Comparison of ENCODE assay signal across 8 cellular contexts in the genomic region with DNA sequence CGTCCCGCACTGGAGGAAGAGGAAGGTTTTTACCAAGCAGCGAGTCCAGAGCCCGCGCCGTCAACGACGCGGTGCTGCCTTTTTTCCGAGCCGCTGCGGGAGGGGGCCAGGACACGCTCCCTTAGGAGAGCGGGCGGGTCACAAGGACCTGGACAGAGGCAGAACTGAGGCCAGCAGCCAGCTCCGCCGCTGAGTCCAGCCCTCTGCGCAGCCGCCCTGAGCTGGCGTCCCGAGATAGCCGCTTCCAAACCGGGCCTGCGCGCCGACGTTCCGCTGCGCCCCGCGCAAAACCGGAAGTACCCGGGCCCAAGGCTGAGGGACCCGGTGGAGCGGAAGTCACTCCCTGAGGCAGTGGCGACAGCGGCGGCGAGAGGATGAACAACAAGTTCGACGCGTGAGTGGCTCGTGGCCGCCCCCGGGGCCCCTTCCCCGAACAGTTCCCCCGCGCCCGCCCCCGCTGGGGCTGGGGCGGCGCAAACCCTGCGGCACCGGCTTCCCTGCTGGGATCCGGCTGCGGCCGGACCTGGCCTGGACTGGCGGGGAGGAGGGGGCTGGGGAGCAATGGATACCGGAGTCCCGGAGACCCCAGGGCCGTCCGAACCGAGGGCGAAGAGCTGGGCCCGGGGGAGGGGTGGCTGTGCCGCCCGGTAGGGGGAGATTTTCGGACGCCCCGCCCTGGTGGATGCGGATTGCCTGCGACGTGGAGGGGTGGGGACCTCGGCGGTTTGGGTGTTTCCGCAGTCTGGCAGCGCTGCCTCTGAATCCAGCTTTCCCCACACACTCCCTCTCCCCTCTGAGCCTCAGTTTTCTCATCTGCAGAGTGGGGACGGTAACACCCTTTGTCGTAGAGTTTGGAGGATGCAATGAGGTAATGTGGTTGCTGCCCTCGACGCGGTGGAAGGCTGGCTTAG. TPM values are rescaled to one million over a fixed set of nuclear protein-coding genes. Genes with fewer than 3 reads are reported as not detected.
A peak's percentile ranks its signal among the peaks of the same experiment; 100 is the strongest.
DNase-seq lines count a peak whose midpoint lies in the region; ATAC-seq and TF ChIP-seq lines count a peak whose summit lies in the region.

A gene with protein sequence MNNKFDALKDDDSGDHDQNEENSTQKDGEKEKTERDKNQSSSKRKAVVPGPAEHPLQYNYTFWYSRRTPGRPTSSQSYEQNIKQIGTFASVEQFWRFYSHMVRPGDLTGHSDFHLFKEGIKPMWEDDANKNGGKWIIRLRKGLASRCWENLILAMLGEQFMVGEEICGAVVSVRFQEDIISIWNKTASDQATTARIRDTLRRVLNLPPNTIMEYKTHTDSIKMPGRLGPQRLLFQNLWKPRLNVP (plus strand): TSS at position 339 of the 911 bp plus-strand sequence. CDS start 36 bp downstream, at position 375.
A gene (minus strand): TSS at position 207 of the 911 bp plus-strand sequence. CDS start 675 bp downstream, outside the sequence.

- peaks cover 36% of the 10 kb centered on the region for H3K36me3 Mint-ChIP-seq in WTC11

- H3K9me3 Mint-ChIP-seq in WTC11, result peaks cover 10% of the 10 kb centered on the region

- H3K4me3 Mint-ChIP-seq in WTC11, result peak within 1 kb of the TSS; percentile 95

- peak; percentile 35 for TF ChIP-seq CTCF in AG09309 (IDR thresholded peaks at IDR 0.05; ENCODE audit: control insufficient read depth, insufficient read depth, low read depth, low read length, missing control alignments)
- no peak for TF ChIP-seq CTCF in WTC11 (IDR thresholded peaks at IDR 0.05)
- peak; percentile 33 for TF ChIP-seq CTCF in cardiac fibroblast (IDR thresholded peaks at IDR 0.05; ENCODE audit: low read depth, low read length)

- peaks cover 13% of the 10 kb centered on the region for H3K4me1 Mint-ChIP-seq in WTC11

- peaks cover 3% of the 10 kb centered on the region for H3K27me3 Mint-ChIP-seq in WTC11 (ENCODE audit: low read depth)

- H3K27ac Mint-ChIP-seq in WTC11, result peak within 1 kb of the TSS; percentile 95

- H3K4me3 ChIP-seq in AG09309 (ENCODE audit: control insufficient read depth, low read depth, low read length) (peak within 1 kb of the TSS; percentile 94), cardiac fibroblast (replicated peaks in 1 of 2; ENCODE audit: low read depth in 2 of 2, low read length in 2 of 2) (peak within 1 kb of the TSS; percentile 86 to 87)

- ATAC-seq in GM18909 (IDR thresholded peaks at IDR 0.05; ENCODE audit: poor library complexity, unreplicated experiment) (peak; percentile 91), HG03159 (IDR thresholded peaks at IDR 0.05; ENCODE audit: unreplicated experiment) (peak; percentile 92), WTC11 (peak; percentile 94)

- DNase-seq in AG09309 (ENCODE audit: low read depth) (peak; percentile 61), NCI-H2227 (lab: John Stamatoyannopoulos, UW; ENCODE audit: unreplicated experiment) (peak; percentile 97), WTC11 (ENCODE audit: low spot score) (peak; percentile 94), cardiac fibroblast (ENCODE audit: low read depth in 2 of 2) (peak; percentile 92 to 96), inferior parietal cortex (ENCODE audit: extremely low spot score) (peak; percentile 94)
- peak; percentile 86 to 90 for DNase-seq in stimulated activated CD4-positive, alpha-beta T cell treated with anti-CD3 and anti-CD28 coated beads, Interleukin-12 subunit alpha, Interleukin-12 subunit beta, amount 100 ng/mL, for 24 hours (ENCODE audit: low read depth in 2 of 2)

- CTCF ChIA-PET in WTC11 (lab: Charles Lee), result interaction anchor here (0.6 to 1.5 kb wide), 4 partner anchors 13 to 689 kb away, joined by 3 to 10 read pairs (median 4); no protein-coding TSS in a partner anchor

- POLR2A ChIA-PET in WTC11 (lab: Charles Lee), result interaction anchor here (0.6 to 1.4 kb wide), 4 partner anchors 11 to 48 kb away, joined by 3 to 6 read pairs (median 3); a partner anchor contains a TSS

TF ChIP-seq in WTC11, 78 proteins besides CTCF, POLR2A, EP300 and RAD21 (continues in another document):
- peak; percentile 74; the same call in 1 of the 2 replicates for TF ChIP-seq ZNF138 (CRISPR knock-in tag; conservative IDR thresholded peaks at IDR 0.05)
- 0 out of 2 replicates have a peak, but pooled peaks have one; percentile 5 for TF ChIP-seq ZNF219 (CRISPR knock-in tag; IDR thresholded peaks at IDR 0.05; ENCODE audit: borderline replicate concordance)
- TF ChIP-seq, protein P1, sequence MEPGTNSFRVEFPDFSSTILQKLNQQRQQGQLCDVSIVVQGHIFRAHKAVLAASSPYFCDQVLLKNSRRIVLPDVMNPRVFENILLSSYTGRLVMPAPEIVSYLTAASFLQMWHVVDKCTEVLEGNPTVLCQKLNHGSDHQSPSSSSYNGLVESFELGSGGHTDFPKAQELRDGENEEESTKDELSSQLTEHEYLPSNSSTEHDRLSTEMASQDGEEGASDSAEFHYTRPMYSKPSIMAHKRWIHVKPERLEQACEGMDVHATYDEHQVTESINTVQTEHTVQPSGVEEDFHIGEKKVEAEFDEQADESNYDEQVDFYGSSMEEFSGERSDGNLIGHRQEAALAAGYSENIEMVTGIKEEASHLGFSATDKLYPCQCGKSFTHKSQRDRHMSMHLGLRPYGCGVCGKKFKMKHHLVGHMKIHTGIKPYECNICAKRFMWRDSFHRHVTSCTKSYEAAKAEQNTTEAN (CRISPR knock-in tag; IDR thresholded peaks at IDR 0.05), result peak; percentile 88
- TF ChIP-seq NFE2L1 (CRISPR knock-in tag; IDR thresholded peaks at IDR 0.05), result no peak; the same call in 1 of the 2 replicates
- peak; percentile 62; the same call in 1 of the 2 replicates for TF ChIP-seq MYBL2 (CRISPR knock-in tag; IDR thresholded peaks at IDR 0.05)
- no peak for TF ChIP-seq ZNF317 (CRISPR knock-in tag; IDR thresholded peaks at IDR 0.05; ENCODE audit: borderline replicate concordance, low read depth)
- no peak for TF ChIP-seq JAZF1 (CRISPR knock-in tag; IDR thresholded peaks at IDR 0.05)
- TF ChIP-seq SMAD3 (CRISPR knock-in tag; IDR thresholded peaks at IDR 0.05; ENCODE audit: borderline replicate concordance), result peak; percentile 62; the same call in 1 of the 2 replicates
- TF ChIP-seq TP53 (CRISPR knock-in tag; IDR thresholded peaks at IDR 0.05), result peak; percentile 74; the same call in 1 of the 2 replicates
- no peak for TF ChIP-seq ZNF396 (CRISPR knock-in tag; IDR thresholded peaks at IDR 0.05; ENCODE audit: borderline replicate concordance)
- TF ChIP-seq, protein P2, sequence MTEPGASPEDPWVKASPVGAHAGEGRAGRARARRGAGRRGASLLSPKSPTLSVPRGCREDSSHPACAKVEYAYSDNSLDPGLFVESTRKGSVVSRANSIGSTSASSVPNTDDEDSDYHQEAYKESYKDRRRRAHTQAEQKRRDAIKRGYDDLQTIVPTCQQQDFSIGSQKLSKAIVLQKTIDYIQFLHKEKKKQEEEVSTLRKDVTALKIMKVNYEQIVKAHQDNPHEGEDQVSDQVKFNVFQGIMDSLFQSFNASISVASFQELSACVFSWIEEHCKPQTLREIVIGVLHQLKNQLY (CRISPR knock-in tag; IDR thresholded peaks at IDR 0.05), result 0 out of 2 replicates have a peak, but pooled peaks have one; percentile 80
- peak; percentile 87 for TF ChIP-seq ZBTB21 (CRISPR knock-in tag; IDR thresholded peaks at IDR 0.05; ENCODE audit: borderline replicate concordance)
- TF ChIP-seq, protein P3, sequence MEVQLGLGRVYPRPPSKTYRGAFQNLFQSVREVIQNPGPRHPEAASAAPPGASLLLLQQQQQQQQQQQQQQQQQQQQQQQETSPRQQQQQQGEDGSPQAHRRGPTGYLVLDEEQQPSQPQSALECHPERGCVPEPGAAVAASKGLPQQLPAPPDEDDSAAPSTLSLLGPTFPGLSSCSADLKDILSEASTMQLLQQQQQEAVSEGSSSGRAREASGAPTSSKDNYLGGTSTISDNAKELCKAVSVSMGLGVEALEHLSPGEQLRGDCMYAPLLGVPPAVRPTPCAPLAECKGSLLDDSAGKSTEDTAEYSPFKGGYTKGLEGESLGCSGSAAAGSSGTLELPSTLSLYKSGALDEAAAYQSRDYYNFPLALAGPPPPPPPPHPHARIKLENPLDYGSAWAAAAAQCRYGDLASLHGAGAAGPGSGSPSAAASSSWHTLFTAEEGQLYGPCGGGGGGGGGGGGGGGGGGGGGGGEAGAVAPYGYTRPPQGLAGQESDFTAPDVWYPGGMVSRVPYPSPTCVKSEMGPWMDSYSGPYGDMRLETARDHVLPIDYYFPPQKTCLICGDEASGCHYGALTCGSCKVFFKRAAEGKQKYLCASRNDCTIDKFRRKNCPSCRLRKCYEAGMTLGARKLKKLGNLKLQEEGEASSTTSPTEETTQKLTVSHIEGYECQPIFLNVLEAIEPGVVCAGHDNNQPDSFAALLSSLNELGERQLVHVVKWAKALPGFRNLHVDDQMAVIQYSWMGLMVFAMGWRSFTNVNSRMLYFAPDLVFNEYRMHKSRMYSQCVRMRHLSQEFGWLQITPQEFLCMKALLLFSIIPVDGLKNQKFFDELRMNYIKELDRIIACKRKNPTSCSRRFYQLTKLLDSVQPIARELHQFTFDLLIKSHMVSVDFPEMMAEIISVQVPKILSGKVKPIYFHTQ (CRISPR knock-in tag; IDR thresholded peaks at IDR 0.05), result no peak
- TF ChIP-seq FOXJ3 (CRISPR knock-in tag; IDR thresholded peaks at IDR 0.05; ENCODE audit: borderline replicate concordance), result 0 out of 2 replicates have a peak, but pooled peaks have one; percentile 42
- TF ChIP-seq NR2C2 (CRISPR knock-in tag; IDR thresholded peaks at IDR 0.05), result no peak
- peak; percentile 96 for TF ChIP-seq GABPB1 (CRISPR knock-in tag; IDR thresholded peaks at IDR 0.05)
- TF ChIP-seq ESRRA (CRISPR knock-in tag; IDR thresholded peaks at IDR 0.05; ENCODE audit: borderline replicate concordance), result peak; percentile 83; the same call in 1 of the 2 replicates
- no peak for TF ChIP-seq NFATC4 (CRISPR knock-in tag; IDR thresholded peaks at IDR 0.05)
- no peak for TF ChIP-seq PRRX2 (CRISPR knock-in tag; IDR thresholded peaks at IDR 0.05)
- no peak for TF ChIP-seq RELA (CRISPR knock-in tag; IDR thresholded peaks at IDR 0.05; ENCODE audit: borderline replicate concordance)
- TF ChIP-seq OVOL2 (CRISPR knock-in tag; IDR thresholded peaks at IDR 0.05; ENCODE audit: borderline replicate concordance), result no peak

RNA-seq across cellular contexts. Expression of the first gene that starts in this region (rescaled TPM):
- total RNA-seq in WTC11 (2021), result 90.6 to 97.8 TPM (median 95.9 TPM) in 3 replicates

RNA-seq across cellular contexts. Expression of the second gene that starts in this region (rescaled TPM):
- 5.2 to 9.0 TPM (median 6.1 TPM) in 3 replicates for total RNA-seq in WTC11 (2021)

Comparison
In these comparisons a context has a peak if more than half of its experiments do, and no peak if none do; other contexts are left out.
1. Peak in every context shown above with its lines: DNase-seq, ATAC-seq and H3K4me3 ChIP-seq.